ENCODE assay signal across 8 cellular contexts in genomic region chr3:159787191-159787590, GRCh38. TPM values are rescaled to one million over a fixed set of nuclear protein-coding genes. Genes with fewer than 3 reads are reported as not detected.
DNase-seq lines count a peak whose midpoint lies in the region; ATAC-seq, FAIRE-seq and TF ChIP-seq lines count a peak whose summit lies in the region.

No MANE protein-coding gene starts in this region.

- no peak for TF ChIP-seq RAD21 in A549 (conservative IDR thresholded peaks at IDR 0.05 in 1 of 2, IDR thresholded peaks at IDR 0.05 in 1 of 2)

- H3K27ac ChIP-seq in A549, result peak overlapping the region; percentile 75 to 84
- H3K27ac ChIP-seq in breast epithelium, result peak overlapping the region; percentile 72 to 79
- peak overlapping the region; percentile 9 to 22 (median 19) for H3K27ac ChIP-seq in right lobe of liver

- no peak for TF ChIP-seq CTCF in A549 (IDR thresholded peaks at IDR 0.05)
- no peak for TF ChIP-seq CTCF in breast epithelium (IDR thresholded peaks at IDR 0.05)
- TF ChIP-seq CTCF in right lobe of liver (IDR thresholded peaks at IDR 0.05), result no peak

- no peak for TF ChIP-seq POLR2A in A549 (IDR thresholded peaks at IDR 0.05; ENCODE audit: low read length)
- TF ChIP-seq POLR2A in breast epithelium (IDR thresholded peaks at IDR 0.05), result no peak
- no peak for TF ChIP-seq POLR2A in right lobe of liver (IDR thresholded peaks at IDR 0.05)

- H3K4me2 ChIP-seq in A549, result peak overlapping the region; percentile 80

- POLR2A ChIA-PET in A549 (lab: Yijun Ruan, JAX), result interaction anchor here (0.7 to 1.4 kb wide), 4 partner anchors 11 to 38 kb away, joined by 3 to 6 read pairs (median 3); no protein-coding TSS in a partner anchor

- WGBS in A549 (ENCODE audit: missing lambda C conversion rate), result 1% methylated on average over 4 of the region's 4 CpGs
- 27% methylated on average over 3 of the region's 4 CpGs for WGBS in right lobe of liver (ENCODE audit: insufficient coverage, low coverage, low lambda C conversion rate, missing lambda C conversion rate)

- no peaks in the 10 kb centered on the region for H3K36me3 ChIP-seq in breast epithelium
- H3K36me3 ChIP-seq in right lobe of liver, result no peaks in the 10 kb centered on the region

- H3K4me1 ChIP-seq in A549 (peaks cover 99% of the 10 kb centered on the region), breast epithelium (peaks cover 0 to 2% of the 10 kb centered on the region in 2 donors), right lobe of liver (peaks cover 0 to 56% (median 26%) of the 10 kb centered on the region in 4 donors)

- CTCF ChIA-PET in A549 (lab: Yijun Ruan, JAX), result interaction anchor here (0.9 to 3.3 kb wide), 5 partner anchors 18 to 173 kb away, joined by 3 to 24 read pairs (median 6); no protein-coding TSS in a partner anchor

- peak; percentile 73 to 80 for ATAC-seq in A549
- peak; percentile 62 to 82 (median 76) for ATAC-seq in right lobe of liver
- no peak for ATAC-seq in stimulated activated naive B cell treated with anti-CD40 and anti-IgM and Interleukin-4, amounts not matched to agents 10 μg/mL and 1 μg/mL and 100 μg/mL, for 72 hours (replicated peaks)

- H3K4me3 Mint-ChIP-seq in stimulated activated naive B cell treated with anti-CD40 and anti-IgM and Interleukin-4, amounts not matched to agents 10 μg/mL and 1 μg/mL and 100 μg/mL, for 72 hours, result no peak overlapping the region

- intact Hi-C loops in breast epithelium (cut with DNase I; ENCODE audit: low total_unique reads), result no loop called here
- intact Hi-C loops in right lobe of liver (cut with DNase I), result no loop called here
- intact Hi-C loops in posterior cingulate gyrus (cut with DNase I), result no loop called here

- no peak overlapping the region for H3K27ac Mint-ChIP-seq in stimulated activated naive B cell treated with anti-CD40 and anti-IgM and Interleukin-4, amounts not matched to agents 10 μg/mL and 1 μg/mL and 100 μg/mL, for 72 hours

- FAIRE-seq in A549 (lab: Jason Lieb, UNC), result peak; percentile 43

- peak overlapping the region; percentile 13; the same call in 2 of the 3 replicates for H3K4me3 ChIP-seq in A549
- no peak overlapping the region for H3K4me3 ChIP-seq in breast epithelium
- H3K4me3 ChIP-seq in right lobe of liver, result no peak overlapping the region

- DNase-seq in A549 (ENCODE audit: low read depth in 1 of 2, low spot score in 1 of 2) (peak; percentile 65 to 90), LHCN-M2 (ENCODE audit: low read depth) (peak; percentile 70), breast epithelium (ENCODE audit: low spot score in 2 of 2) (no peak), right lobe of liver (peak in 1 of 3 donors; percentile 61), posterior cingulate gyrus (no peak), midbrain (lab: John Stamatoyannopoulos, UW) (no peak)
- DNase-seq in activated CD8-positive, alpha-beta memory T cell treated with anti-CD3 and anti-CD28 coated beads for 24 hours, result no peak
- no peak for DNase-seq in stimulated activated naive B cell treated with anti-CD40 and anti-IgM and Interleukin-4, amounts not matched to agents 10 μg/mL and 1 μg/mL and 100 μg/mL, for 72 hours

- H3K4me1 Mint-ChIP-seq in stimulated activated naive B cell treated with anti-CD40 and anti-IgM and Interleukin-4, amounts not matched to agents 10 μg/mL and 1 μg/mL and 100 μg/mL, for 72 hours, result no peaks in the 10 kb centered on the region

- H3K9me3 Mint-ChIP-seq in stimulated activated naive B cell treated with anti-CD40 and anti-IgM and Interleukin-4, amounts not matched to agents 10 μg/mL and 1 μg/mL and 100 μg/mL, for 72 hours, result no peaks in the 10 kb centered on the region

- H3K27me3 ChIP-seq in breast epithelium, result no peaks in the 10 kb centered on the region
- no peaks in the 10 kb centered on the region for H3K27me3 ChIP-seq in right lobe of liver

- no peaks in the 10 kb centered on the region for H3K36me3 Mint-ChIP-seq in stimulated activated naive B cell treated with anti-CD40 and anti-IgM and Interleukin-4, amounts not matched to agents 10 μg/mL and 1 μg/mL and 100 μg/mL, for 72 hours

- H3K27me3 Mint-ChIP-seq in stimulated activated naive B cell treated with anti-CD40 and anti-IgM and Interleukin-4, amounts not matched to agents 10 μg/mL and 1 μg/mL and 100 μg/mL, for 72 hours, result no peaks in the 10 kb centered on the region

- no peaks in the 10 kb centered on the region for H3K9me3 ChIP-seq in A549
- no peaks in the 10 kb centered on the region for H3K9me3 ChIP-seq in breast epithelium
- H3K9me3 ChIP-seq in right lobe of liver, result no peaks in the 10 kb centered on the region

- 0 out of 5 replicates have a peak, but pooled peaks of 1 of the 2 experiments have one; percentile 31 for TF ChIP-seq EP300 in A549 (IDR thresholded peaks at IDR 0.05)

TF ChIP-seq in A549, 52 proteins besides CTCF, POLR2A, EP300 and RAD21:
- TF ChIP-seq TFCP2L1 (CRISPR knock-in tag; IDR thresholded peaks at IDR 0.05), result no peak
- peak; percentile 68; the same call in 1 of the 2 replicates for TF ChIP-seq FOXS1 (CRISPR knock-in tag; IDR thresholded peaks at IDR 0.05)
- peak; percentile 55 for TF ChIP-seq MAX (IDR thresholded peaks at IDR 0.05)
- peak; percentile 98 for TF ChIP-seq MAFK (IDR thresholded peaks at IDR 0.05; ENCODE audit: partially characterized antibody)
- TF ChIP-seq PBX3 (IDR thresholded peaks at IDR 0.05), result 0 out of 2 replicates have a peak, but pooled peaks have one; percentile 17
- TF ChIP-seq CEBPB (IDR thresholded peaks at IDR 0.05), result peak in 1 of 2 experiments; percentile 19; a peak in 1 of 4 replicates
- peak; percentile 45; the same call in 1 of the 3 replicates for TF ChIP-seq BCL3 (IDR thresholded peaks at IDR 0.05)
- TF ChIP-seq SREBF2 (IDR thresholded peaks at IDR 0.05), result no peak
- no peak for TF ChIP-seq TP53 (CRISPR knock-in tag; IDR thresholded peaks at IDR 0.05)
- 0 out of 2 replicates have a peak, but pooled peaks have one; percentile 30 for TF ChIP-seq EHF (CRISPR knock-in tag; IDR thresholded peaks at IDR 0.05)
- no peak for TF ChIP-seq KDM5A (IDR thresholded peaks at IDR 0.05)
- TF ChIP-seq JUN (IDR thresholded peaks at IDR 0.05), result peak in 1 of 2 experiments; percentile 56; a peak in 2 of 5 replicates
- TF ChIP-seq NFE2L2 (conservative IDR thresholded peaks at IDR 0.05; ENCODE audit: low read length), result peak; percentile 92
- no peak for TF ChIP-seq HEYL (CRISPR knock-in tag; IDR thresholded peaks at IDR 0.05)
- TF ChIP-seq FOSB (CRISPR knock-in tag; IDR thresholded peaks at IDR 0.05), result peak; percentile 64; the same call in 1 of the 2 replicates
- TF ChIP-seq FOSL2 (IDR thresholded peaks at IDR 0.05), result peak; percentile 71; the same call in 1 of the 2 replicates
- peak; percentile 89 for TF ChIP-seq FOSL2 (CRISPR knock-in tag; IDR thresholded peaks at IDR 0.05)
- TF ChIP-seq GATA3 (IDR thresholded peaks at IDR 0.05; ENCODE audit: borderline replicate concordance), result peak; percentile 68; the same call in 1 of the 2 replicates
- peak; percentile 63; the same call in 1 of the 2 replicates for TF ChIP-seq JUNB (IDR thresholded peaks at IDR 0.05)

RNA-seq across cellular contexts. Expression of gene SCHIP1, which starts 52.5 kb away (rescaled TPM):
- polyA plus RNA-seq in A549 (2011; rRNA removed) (2.7 and 3.5 TPM in 2 replicates), A549 (2017; fragmentation: RNase III; extraction: RNeasy Plus Mini Kit Qiagen cat#74134 plus additional on column Dnase treatment) (2.0 to 3.6 TPM (median 2.6 TPM) in 3 replicates)
- 0.13 and 0.15 TPM in 2 replicates for polyA plus RNA-seq in A549 (2012; cell fraction: cytosol; rRNA removed)
- 1.3 TPM in 2 replicates for polyA plus RNA-seq in A549 (2012; cell fraction: nucleus; rRNA removed)
- 5.2 and 7.1 TPM in 2 replicates for polyA minus RNA-seq in A549 (2011; rRNA and poly(A)+ RNA removed)
- total RNA-seq in LHCN-M2 (2014; rRNA removed) (5.6 and 8.3 TPM in 2 replicates), breast epithelium (10 to 100 TPM in 1 of 3 donors, 1 to 10 TPM in 2; 1.6 to 14.2 (median 8.8) TPM), right lobe of liver (1 to 10 TPM in 5 of 6 experiments, under 1 TPM in 1; 0.74 to 2.8 (median 1.9) TPM)
- 2.1 TPM for polyA plus RNA-seq in LHCN-M2 (2012)

Comparison
In these comparisons a context has a peak if more than half of its experiments do, and no peak if none do; other contexts are left out.
1. ATAC-seq: peak in A549 (2 of 2) and right lobe of liver (4 of 4); none in stimulated activated naive B cell treated with anti-CD40 and anti-IgM and Interleukin-4, amounts not matched to agents 10 μg/mL and 1 μg/mL and 100 μg/mL, for 72 hours (0 of 2).
2. DNase-seq: peak in A549 (2 of 2) and LHCN-M2 (single experiment); none in breast epithelium (0 of 2), activated CD8-positive, alpha-beta memory T cell treated with anti-CD3 and anti-CD28 coated beads for 24 hours (single experiment), posterior cingulate gyrus (0 of 10), stimulated activated naive B cell treated with anti-CD40 and anti-IgM and Interleukin-4, amounts not matched to agents 10 μg/mL and 1 μg/mL and 100 μg/mL, for 72 hours (single experiment) and midbrain (single experiment).
3. H3K27ac ChIP-seq: peak in every context shown above with its lines; median percentile 80 in A549; 76 in breast epithelium; 19 in right lobe of liver.